ENCODE assay signal across 8 cellular contexts in the genomic region with DNA sequence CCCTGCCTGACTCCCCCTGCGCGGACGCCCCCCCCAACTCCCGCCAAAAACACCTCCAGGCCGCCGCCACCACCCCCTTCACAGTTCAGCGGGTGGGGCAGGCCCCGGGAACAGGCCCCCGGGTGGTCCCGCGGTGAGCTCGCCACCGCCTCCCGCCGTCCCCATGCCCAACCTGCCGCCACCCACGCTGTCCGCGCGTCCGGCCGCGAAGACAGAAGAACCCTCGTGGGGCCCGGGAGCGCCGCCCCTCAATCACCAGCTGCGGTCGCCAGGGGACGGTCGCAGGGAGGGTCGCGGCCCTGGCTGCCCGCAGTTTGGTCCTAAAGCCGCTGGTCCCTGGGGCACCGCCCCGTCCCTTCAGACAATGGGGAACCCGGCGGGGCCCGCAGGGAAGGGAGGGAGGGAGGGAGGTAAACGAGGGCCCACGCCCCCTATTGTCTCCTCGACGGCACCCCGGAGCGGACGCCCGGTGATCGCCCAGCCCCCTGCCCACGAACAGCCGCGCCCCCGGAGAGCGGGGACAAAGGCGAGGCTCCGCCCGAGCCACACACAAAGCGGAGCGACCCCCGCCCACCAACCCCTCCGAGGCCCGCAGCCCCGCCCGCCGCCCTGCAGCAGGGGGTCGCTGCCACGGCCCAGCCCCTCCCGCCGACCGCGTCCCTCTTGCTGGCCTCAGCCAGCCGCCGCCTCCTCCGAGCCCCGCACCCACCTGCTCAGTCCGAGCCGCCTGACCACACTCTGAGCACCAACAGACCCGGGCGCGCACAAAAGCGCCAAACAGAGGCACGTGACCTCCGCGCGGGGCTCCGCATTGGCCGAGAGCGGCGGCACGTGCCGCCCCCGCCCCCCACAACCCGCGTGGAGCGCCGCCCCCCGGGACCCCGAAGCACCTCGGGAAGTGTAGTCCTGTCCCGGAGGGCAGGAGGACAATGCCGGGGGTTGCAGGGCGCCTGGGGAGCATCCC. TPM values are rescaled to one million over a fixed set of nuclear protein-coding genes. Genes with fewer than 3 reads are reported as not detected.
A peak's percentile ranks its signal among the peaks of the same experiment; 100 is the strongest.
DNase-seq lines count a peak whose midpoint lies in the region; ATAC-seq and TF ChIP-seq lines count a peak whose summit lies in the region.

A gene (minus strand): TSS at position 740 of the 964 bp plus-strand sequence. CDS start 1,743 bp downstream, outside the sequence.

- no peak for TF ChIP-seq CTCF in AG09309 (IDR thresholded peaks at IDR 0.05; ENCODE audit: control insufficient read depth, insufficient read depth, low read depth, low read length, missing control alignments)

- ATAC-seq in GM18909 (IDR thresholded peaks at IDR 0.05; ENCODE audit: poor library complexity, unreplicated experiment) (peak; percentile 69), HG03175 (IDR thresholded peaks at IDR 0.05; ENCODE audit: unreplicated experiment) (peak; percentile 77)

- DNase-seq in AG09309 (ENCODE audit: low read depth) = peak; percentile 27
- peak; percentile 93 for DNase-seq in NCI-H345 treated with DMSO at 0.1 percent for 48 hours (lab: John Stamatoyannopoulos, UW; ENCODE audit: unreplicated experiment)
- peak; percentile 85 to 91 for DNase-seq in activated CD4-positive, alpha-beta T cell treated with anti-CD3 and anti-CD28 coated beads for 24 hours (ENCODE audit: low read depth in 2 of 2)
- DNase-seq in cerebellum (ENCODE audit: low spot score) = peak; percentile 95
- DNase-seq in kidney glomerular epithelial cell (lab: John Stamatoyannopoulos, UW) = peak; percentile 53
- DNase-seq in stimulated activated CD4-positive, alpha-beta T cell treated with anti-CD3 and anti-CD28 coated beads, Interleukin-1b, Interleukin-23, amount 100 ng/mL, for 1 hour (ENCODE audit: low read depth in 2 of 2) = peak; percentile 74 to 80

- peak within 1 kb of the TSS; percentile 46 for H3K4me3 ChIP-seq in AG09309 (ENCODE audit: control insufficient read depth, low read depth, low read length)

RNA-seq across cellular contexts. Expression of the gene that starts here (rescaled TPM):
- total RNA-seq in cerebellum = 281 TPM

Comparison
In these comparisons a context has a peak if more than half of its experiments do, and no peak if none do; other contexts are left out.
1. Peak in every context shown above with its lines: DNase-seq, ATAC-seq and H3K4me3 ChIP-seq.
2. DNase-seq: peak in every context shown above with its lines; median percentile 95 in cerebellum; 93 in NCI-H345 treated with DMSO at 0.1 percent for 48 hours; 88 in activated CD4-positive, alpha-beta T cell treated with anti-CD3 and anti-CD28 coated beads for 24 hours; 77 in stimulated activated CD4-positive, alpha-beta T cell treated with anti-CD3 and anti-CD28 coated beads, Interleukin-1b, Interleukin-23, amount 100 ng/mL, for 1 hour; 53 in kidney glomerular epithelial cell; 27 in AG09309.